11 cellular contexts compared by ENCODE assay signal in the genomic region with DNA sequence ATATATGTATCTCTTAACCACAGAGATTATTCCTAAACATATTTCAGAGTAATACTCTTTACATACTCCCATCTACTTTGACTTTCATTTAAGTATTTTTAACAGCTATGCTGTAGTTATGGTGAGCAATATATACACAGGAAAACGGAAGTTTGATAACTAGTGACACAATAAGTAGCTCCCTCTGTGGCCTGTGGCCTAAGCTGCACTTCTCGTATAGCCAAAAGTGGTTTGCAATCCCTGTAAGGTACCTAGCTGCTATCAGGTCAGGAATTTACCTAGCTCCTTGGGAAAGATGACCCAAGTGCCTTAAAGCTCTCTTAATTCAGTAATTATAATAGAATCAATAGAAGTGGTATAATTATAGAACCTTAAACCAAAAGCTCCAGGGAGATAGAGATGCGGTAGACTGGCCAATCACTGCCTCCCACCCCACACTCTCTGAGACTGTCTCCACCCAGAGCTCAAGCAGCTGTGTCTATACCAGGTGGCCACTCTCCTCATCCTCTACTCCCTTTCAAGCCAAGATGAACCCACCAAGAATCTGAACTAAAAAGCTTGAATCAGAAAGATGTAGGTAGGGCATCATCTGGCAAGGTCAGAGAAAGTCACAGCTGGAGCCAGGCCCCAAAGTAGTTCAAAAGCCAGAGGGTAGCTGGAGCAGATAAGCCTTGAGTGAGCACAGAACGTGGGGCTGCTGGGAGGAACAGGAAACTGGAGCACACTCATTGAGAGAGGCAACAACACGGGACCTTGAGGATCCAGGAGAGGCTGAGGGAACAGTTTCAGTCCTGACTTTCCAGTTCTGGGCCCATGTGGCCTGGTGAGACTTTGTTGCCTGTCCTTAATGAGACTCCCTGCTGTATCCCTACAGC.
A peak's percentile ranks its signal among the peaks of the same experiment; 100 is the strongest.
DNase-seq lines count a peak whose midpoint lies in the region; ATAC-seq and TF ChIP-seq lines count a peak whose summit lies in the region.
"Had no signal": no experiment of that assay in that cellular context is flagged by ENCODE, and none has a peak within 500 bp of the region (broad histone marks: within the 10 kb centered on the region; RNA-seq: fewer than 3 reads in every experiment).

No MANE protein-coding gene starts in this region.

- TF ChIP-seq CTCF in NB4 (IDR thresholded peaks at IDR 0.05; ENCODE audit: low read depth, low read length) (no peak), esophagus muscularis mucosa (IDR thresholded peaks at IDR 0.05) (no peak)

- H3K4me1 ChIP-seq in esophagus muscularis mucosa, result no peaks in the 10 kb centered on the region
- no peaks in the 10 kb centered on the region for H3K4me1 ChIP-seq in SJCRH30

- H3K4me3 ChIP-seq in NB4 (ENCODE audit: low read depth, low read length) (no peak overlapping the region), esophagus muscularis mucosa (no peak overlapping the region), SJCRH30 (no peak overlapping the region)
- H3K4me3 ChIP-seq: heart left ventricle, skin epidermis had no signal

- intact Hi-C loops in esophagus muscularis mucosa (cut with DNase I), result no loop called here

- TF ChIP-seq EP300 in esophagus muscularis mucosa (IDR thresholded peaks at IDR 0.05), result no peak

- DNase-seq in NB4 (ENCODE audit: low read depth) (peak; percentile 37), germinal center (ENCODE audit: low spot score) (peak; percentile 18), esophagus muscularis mucosa (ENCODE audit: extremely low spot score) (no peak), SJCRH30 (no peak), midbrain (lab: John Stamatoyannopoulos, UW) (no peak), SK-N-DZ (ENCODE audit: low spot score) (no peak)
- DNase-seq: heart left ventricle, NCI-H2171 treated with DMSO at 0.1 percent for 48 hours had no signal

- TF ChIP-seq POLR2A in NB4 (IDR thresholded peaks at IDR 0.05; ENCODE audit: extremely low read depth, insufficient read length), result no peak
- no peak for TF ChIP-seq POLR2A in esophagus muscularis mucosa (IDR thresholded peaks at IDR 0.05; ENCODE audit: low read depth)

- H3K9me3 ChIP-seq in esophagus muscularis mucosa (no peaks in the 10 kb centered on the region), SJCRH30 (replicated peaks) (no peaks in the 10 kb centered on the region)
- H3K9me3 ChIP-seq: heart left ventricle had no signal

- H3K27ac ChIP-seq in esophagus muscularis mucosa (replicated peaks in 1 of 4) (no peak overlapping the region), SJCRH30 (no peak overlapping the region)

- H3K36me3 ChIP-seq in esophagus muscularis mucosa (peaks cover 0 to 9% (median 0%) of the 10 kb centered on the region in 4 donors), SJCRH30 (no peaks in the 10 kb centered on the region)

- H3K27me3 ChIP-seq in esophagus muscularis mucosa (no peaks in the 10 kb centered on the region), SJCRH30 (no peaks in the 10 kb centered on the region)
- H3K27me3 ChIP-seq: heart left ventricle had no signal

- 77% methylated on average over 5 of the region's 5 CpGs for WGBS in esophagus muscularis mucosa

- peak; percentile 55 for ATAC-seq in GM18498 (IDR thresholded peaks at IDR 0.05; ENCODE audit: unreplicated experiment)
- ATAC-seq in GM21786 (IDR thresholded peaks at IDR 0.05; ENCODE audit: unreplicated experiment), result peak; percentile 69

Comparison
In these comparisons a context has a peak if more than half of its experiments do, and no peak if none do; other contexts are left out.
1. DNase-seq: peak in NB4 (single experiment) and germinal center (single experiment); none in esophagus muscularis mucosa (single experiment), SJCRH30 (0 of 2), midbrain (single experiment) and SK-N-DZ (single experiment).